In genomic region chrX:135985123-135985973, GRCh38 we compare ENCODE assay signal across 8 cellular contexts. TPM values are rescaled to one million over a fixed set of nuclear protein-coding genes. Genes with fewer than 3 reads are reported as not detected.
DNase-seq lines count a peak whose midpoint lies in the region; ATAC-seq, FAIRE-seq and TF ChIP-seq lines count a peak whose summit lies in the region.

TSS of gene SLC9A6 (plus strand) at chrX:135985435. CDS start at chrX:135985659, 224 bp downstream.

- TF ChIP-seq POLR2A in GM12892 (IDR thresholded peaks at IDR 0.05; ENCODE audit: low read depth, low read length) = no peak

- peak; percentile 62 for DNase-seq in GM12892 (ENCODE audit: insufficient read length)
- peak; percentile 52 for DNase-seq in NCI-H1105 treated with DMSO at 0.1 percent for 48 hours (lab: John Stamatoyannopoulos, UW)
- no peak for DNase-seq in astrocyte of the cerebellum (ENCODE audit: low read depth)
- peak; percentile 35 to 65 for DNase-seq in hippocampal formation (lab: John Stamatoyannopoulos, UW)
- peak; percentile 82 for DNase-seq in retina
- DNase-seq in NCI-H1048 (lab: John Stamatoyannopoulos, UW) = no peak

- H3K4me3 ChIP-seq in astrocyte of the cerebellum (ENCODE audit: low read depth, low read length) = peak within 1 kb of the TSS; percentile 67

- no peak for TF ChIP-seq CTCF in astrocyte of the cerebellum (IDR thresholded peaks at IDR 0.05; ENCODE audit: low read depth, low read length, missing control alignments)

- FAIRE-seq in GM12892 (lab: Jason Lieb, UNC) = peak; percentile 64

- peak; percentile 89 for ATAC-seq in HG02571 (IDR thresholded peaks at IDR 0.05; ENCODE audit: unreplicated experiment)

- in situ Hi-C loops in astrocyte of the cerebellum (cut with HindIII; ENCODE audit: low sequenced_read_pairs) = no loop called here

- intact Hi-C loops in T-helper 2 cell treated with Interferon-gamma antibody and Interleukin-4, amounts not matched to agents 100 ng/mL and 5 ng/mL, for 36 hours (cut with micrococcal nuclease) = loop anchor here (1.0 to 5.0 kb wide), 4 partner anchors 11 to 512 kb away; partner anchors contain the start of genes FHL1, HTATSF1 and MAP7D3

RNA-seq across cellular contexts. Expression of gene SLC9A6, which starts in this region (rescaled TPM):
- 5.4 TPM for polyA plus RNA-seq in GM12892 (2012; ENCODE audit: missing spikeins)
- 15.2 and 18.5 TPM in 2 replicates for total RNA-seq in T-helper 2 cell treated with Interferon-gamma antibody and Interleukin-4, amounts not matched to agents 100 ng/mL and 5 ng/mL, for 36 hours

Comparison
In these comparisons a context has a peak if more than half of its experiments do, and no peak if none do; other contexts are left out.
1. DNase-seq: peak in GM12892 (single experiment), NCI-H1105 treated with DMSO at 0.1 percent for 48 hours (single experiment), hippocampal formation (2 of 2) and retina (single experiment); none in astrocyte of the cerebellum (single experiment) and NCI-H1048 (single experiment).